8 cellular contexts compared by ENCODE assay signal in the genomic region with DNA sequence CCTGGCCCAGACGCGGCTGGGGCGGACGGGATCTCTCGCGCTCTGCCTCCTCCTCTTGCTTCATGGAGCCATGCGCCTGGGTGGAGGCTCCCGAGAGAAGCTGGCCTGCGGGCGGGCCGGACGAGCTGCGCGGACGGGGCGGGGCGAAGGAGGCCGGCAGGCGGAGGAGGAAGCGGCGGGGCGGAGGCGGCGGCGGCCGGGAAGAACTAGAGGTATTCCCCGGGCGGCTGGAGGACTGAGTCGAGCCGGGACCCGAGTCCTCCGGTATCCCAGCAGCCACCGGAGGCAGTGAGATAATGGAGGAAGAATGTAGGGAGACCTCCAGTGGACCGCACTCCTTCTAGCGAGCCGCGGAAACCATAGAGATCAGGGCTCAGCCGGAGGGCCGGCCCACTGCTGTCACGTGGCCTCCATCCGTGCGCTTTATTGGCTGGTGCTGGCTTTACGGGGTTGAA. TPM values are rescaled to one million over a fixed set of nuclear protein-coding genes. Genes with fewer than 3 reads are reported as not detected.
DNase-seq lines count a peak whose midpoint lies in the region; ATAC-seq and TF ChIP-seq lines count a peak whose summit lies in the region.
"Not testable (repeated sequence)": the region's sequence is repeated elsewhere in the genome, so short reads cannot be mapped to it uniquely, and the experiment has no call there.

No MANE protein-coding gene starts in this region.

- H3K9me3 ChIP-seq in left lung, result not testable (repeated sequence)

- peaks cover 18% of the 10 kb centered on the region for H3K4me1 Mint-ChIP-seq in dendritic cell treated with granulocyte-macrophage colony-stimulating factor and Interleukin-4, amounts not matched to agents 40 ng/mL and 50 ng/mL, for 4 days (ENCODE audit: low read depth)

- H3K27me3 ChIP-seq in left lung, result not testable (repeated sequence)

- DNase-seq in C1 segment of cervical spinal cord (lab: John Stamatoyannopoulos, UW) (peak; percentile 7 to 87 (median 78)), NCI-H69 (lab: John Stamatoyannopoulos, UW) (peak; percentile 90), left lung (peak; percentile 90 to 97)
- peak; percentile 57 to 77 for DNase-seq in activated CD4-positive, alpha-beta T cell treated with anti-CD3 and anti-CD28 coated beads, Interleukin-2, amount 50 U/mL, for 24 hours (ENCODE audit: low read depth in 1 of 2, low spot score in 1 of 2)
- peak; percentile 83 for DNase-seq in stimulated activated CD4-positive, alpha-beta T cell treated with anti-CD3 and anti-CD28 coated beads, Interleukin-1b, Interleukin-23, amount 100 ng/mL, for 48 hours

- H3K27me3 Mint-ChIP-seq in dendritic cell treated with granulocyte-macrophage colony-stimulating factor and Interleukin-4, amounts not matched to agents 40 ng/mL and 50 ng/mL, for 4 days, result not testable (repeated sequence)

- peak overlapping the region; percentile 88 for H3K27ac Mint-ChIP-seq in dendritic cell treated with granulocyte-macrophage colony-stimulating factor and Interleukin-4, amounts not matched to agents 40 ng/mL and 50 ng/mL, for 4 days

- peak overlapping the region; percentile 33 to 45 for H3K4me3 ChIP-seq in left lung

- not testable (repeated sequence) for H3K9me3 Mint-ChIP-seq in dendritic cell treated with granulocyte-macrophage colony-stimulating factor and Interleukin-4, amounts not matched to agents 40 ng/mL and 50 ng/mL, for 4 days

- H3K4me1 ChIP-seq in left lung, result peaks cover 3 to 13% of the 10 kb centered on the region in 2 donors

- not testable (repeated sequence) for H3K36me3 ChIP-seq in left lung

- H3K36me3 Mint-ChIP-seq in dendritic cell treated with granulocyte-macrophage colony-stimulating factor and Interleukin-4, amounts not matched to agents 40 ng/mL and 50 ng/mL, for 4 days (ENCODE audit: low read depth), result peaks cover 23% of the 10 kb centered on the region

- intact Hi-C loops in dendritic cell treated with granulocyte-macrophage colony-stimulating factor and Interleukin-4, amounts not matched to agents 40 ng/mL and 50 ng/mL, for 4 days (cut with micrococcal nuclease); left lung (cut with DNase I): not testable (repeated sequence)

- ATAC-seq in GM19395 (IDR thresholded peaks at IDR 0.05; ENCODE audit: unreplicated experiment) (peak; percentile 93), HG03520 (IDR thresholded peaks at IDR 0.05; ENCODE audit: unreplicated experiment) (peak; percentile 82), left lung (peak; percentile 94)

- H3K4me3 Mint-ChIP-seq in dendritic cell treated with granulocyte-macrophage colony-stimulating factor and Interleukin-4, amounts not matched to agents 40 ng/mL and 50 ng/mL, for 4 days, result peak overlapping the region; percentile 72

- H3K27ac ChIP-seq in left lung, result peak overlapping the region; percentile 88 to 89

- TF ChIP-seq CTCF in left lung (IDR thresholded peaks at IDR 0.05), result not testable (repeated sequence)

RNA-seq across cellular contexts. Expression of gene NUTM2D, which starts 15.3 kb away (rescaled TPM):
- 1 to 10 TPM; 3.7 to 3.9 TPM for total RNA-seq in left lung

Comparison
In these comparisons a context has a peak if more than half of its experiments do, and no peak if none do; other contexts are left out.
1. Peak in every context shown above with its lines: DNase-seq, ATAC-seq, H3K4me3 ChIP-seq and H3K27ac ChIP-seq.